ENCODE assay signal across 9 cellular contexts in genomic region chr10:60335708-60336107, GRCh38. TPM values are rescaled to one million over a fixed set of nuclear protein-coding genes. Genes with fewer than 3 reads are reported as not detected.
DNase-seq lines count a peak whose midpoint lies in the region; ATAC-seq, FAIRE-seq and TF ChIP-seq lines count a peak whose summit lies in the region.
"Had no signal": no experiment of that assay in that cellular context is flagged by ENCODE, and none has a peak within 500 bp of the region (broad histone marks: within the 10 kb centered on the region; RNA-seq: fewer than 3 reads in every experiment).

No MANE protein-coding gene starts in this region.

- ATAC-seq in natural killer cell treated with Interleukin-12 subunit alpha and Interleukin-12 subunit beta and Interleukin-15 and Interleukin-18, amount 100 ng/mL, for 72 hours: no peak
- no peak for ATAC-seq in Right ventricle myocardium superior (ENCODE audit: poor library complexity)

- H3K4me3 Mint-ChIP-seq in Calu3 (ENCODE audit: low read depth, unreplicated experiment): no peak overlapping the region
- no peak overlapping the region for H3K4me3 Mint-ChIP-seq in natural killer cell treated with Interleukin-12 subunit alpha and Interleukin-12 subunit beta and Interleukin-15 and Interleukin-18, amount 100 ng/mL, for 72 hours

- H3K27ac Mint-ChIP-seq in Calu3 (ENCODE audit: unreplicated experiment): no peak overlapping the region
- no peak overlapping the region for H3K27ac Mint-ChIP-seq in natural killer cell treated with Interleukin-12 subunit alpha and Interleukin-12 subunit beta and Interleukin-15 and Interleukin-18, amount 100 ng/mL, for 72 hours

- H3K27me3 Mint-ChIP-seq in Calu3 (ENCODE audit: unreplicated experiment): no peaks in the 10 kb centered on the region
- no peaks in the 10 kb centered on the region for H3K27me3 Mint-ChIP-seq in natural killer cell treated with Interleukin-12 subunit alpha and Interleukin-12 subunit beta and Interleukin-15 and Interleukin-18, amount 100 ng/mL, for 72 hours

- no peaks in the 10 kb centered on the region for H3K4me1 ChIP-seq in GM23248 (ENCODE audit: insufficient read depth)
- no peaks in the 10 kb centered on the region for H3K4me1 ChIP-seq in keratinocyte (ENCODE audit: control insufficient read depth, extremely low read depth, insufficient read depth, low read length)

- FAIRE-seq in keratinocyte (lab: Jason Lieb, UNC): no peak

- H3K4me3 ChIP-seq in GM23248: no peak overlapping the region
- H3K4me3 ChIP-seq in keratinocyte (ENCODE audit: control insufficient read depth in 2 of 3, extremely low read depth in 1 of 3, insufficient read depth in 2 of 3, low read depth in 1 of 3, low read length in 3 of 3): no peak overlapping the region

- H3K9ac ChIP-seq in GM23248 (no peak overlapping the region), keratinocyte (ENCODE audit: control insufficient read depth, extremely low read depth, insufficient read depth, low read length) (no peak overlapping the region)

- H3K9me1 ChIP-seq in keratinocyte (ENCODE audit: control insufficient read depth, extremely low read depth, insufficient read depth, low read length): no peaks in the 10 kb centered on the region

- no peaks in the 10 kb centered on the region for H3K36me3 ChIP-seq in GM23248 (ENCODE audit: low read depth)
- no peaks in the 10 kb centered on the region for H3K36me3 ChIP-seq in keratinocyte (ENCODE audit: control insufficient read depth in 2 of 2, extremely low read depth in 1 of 2, insufficient read depth in 2 of 2, low read length in 2 of 2)

- H2AFZ ChIP-seq in GM23248: no peak overlapping the region
- H2AFZ ChIP-seq in keratinocyte (ENCODE audit: control insufficient read depth, low read length): no peak overlapping the region

- H4K20me1 ChIP-seq in GM23248 (ENCODE audit: insufficient read depth): no peaks in the 10 kb centered on the region
- H4K20me1 ChIP-seq in keratinocyte (ENCODE audit: control insufficient read depth, extremely low read depth, insufficient read depth, low read length): no peaks in the 10 kb centered on the region

- CTCF ChIA-PET in Calu3 (lab: Charles Lee): interaction anchor here (0.7 to 1.4 kb wide), 7 partner anchors 11 to 132 kb away, joined by 3 to 6 read pairs (median 4); no protein-coding TSS in a partner anchor

- 80 to 82% methylated on average over 5 of the region's 5 CpGs for WGBS in GM23248 (ENCODE audit: low coverage in 1 of 2, low lambda C conversion rate in 2 of 2, missing lambda C conversion rate in 2 of 2), 2 experiments

- no TSS peak for BruUV-seq in Calu3 (replicated peaks; lab: Mats Ljungman, UMichigan)

- no peaks in the 10 kb centered on the region for H3K9me3 Mint-ChIP-seq in Calu3 (ENCODE audit: low read depth, unreplicated experiment)
- H3K9me3 Mint-ChIP-seq in natural killer cell treated with Interleukin-12 subunit alpha and Interleukin-12 subunit beta and Interleukin-15 and Interleukin-18, amount 100 ng/mL, for 72 hours: no peaks in the 10 kb centered on the region

- H3K79me2 ChIP-seq in GM23248 (ENCODE audit: insufficient read depth): no peaks in the 10 kb centered on the region
- H3K79me2 ChIP-seq in keratinocyte (ENCODE audit: control insufficient read depth, insufficient read depth, low read length): no peaks in the 10 kb centered on the region

- TF ChIP-seq CTCF in Calu3 (IDR thresholded peaks at IDR 0.05; ENCODE audit: unreplicated experiment) (no peak), keratinocyte (optimal IDR thresholded peaks at IDR 0.05 in 1 of 3, IDR thresholded peaks at IDR 0.05 in 1 of 3, conservative IDR thresholded peaks at IDR 0.05 in 1 of 3; ENCODE audit: extremely low read depth in 1 of 3, insufficient read depth in 2 of 3, low read length in 3 of 3) (peak; percentile 26 to 51 (median 26))

- dilution Hi-C loops in keratinocyte (cut with MboI; ENCODE audit: extremely low pct_ligation_motif_present, low sequenced_read_pairs): no loop called here

- H3K27me3 ChIP-seq in GM23248 (replicated peaks; ENCODE audit: insufficient read depth): no peaks in the 10 kb centered on the region
- H3K27me3 ChIP-seq in keratinocyte (ENCODE audit: control insufficient read depth, extremely low read depth, insufficient read depth, low read length): no peaks in the 10 kb centered on the region

- peak; percentile 7 for DNase-seq in Calu3
- peak; percentile 15 for DNase-seq in GM23248
- DNase-seq in RPMI7951 (ENCODE audit: low read depth): peak; percentile 24
- DNase-seq in keratinocyte (ENCODE audit: low read depth, low spot score): no peak
- DNase-seq in natural killer cell treated with Interleukin-12 subunit alpha and Interleukin-12 subunit beta and Interleukin-15 and Interleukin-18, amount 100 ng/mL, for 72 hours (ENCODE audit: low spot score): no peak
- no peak for DNase-seq in medulla oblongata (ENCODE audit: extremely low spot score)
- DNase-seq in central memory CD4-positive, alpha-beta T cell: no peak
- DNase-seq in Right ventricle myocardium superior: no peak
- DNase-seq: RPMI8226 had no signal

- H3K4me2 ChIP-seq in GM23248 (ENCODE audit: unreplicated experiment) (no peak overlapping the region), keratinocyte (ENCODE audit: control insufficient read depth, extremely low read depth, insufficient read depth, low read depth, low read length) (no peak overlapping the region)

- H3K27ac ChIP-seq in GM23248 (no peak overlapping the region), keratinocyte (ENCODE audit: control insufficient read depth, insufficient read depth, low read length) (no peak overlapping the region)

- H3F3A ChIP-seq in GM23248 (ENCODE audit: insufficient read depth): no peaks in the 10 kb centered on the region

- H3K36me3 Mint-ChIP-seq in Calu3 (ENCODE audit: insufficient read depth, unreplicated experiment): no peaks in the 10 kb centered on the region
- H3K36me3 Mint-ChIP-seq in natural killer cell treated with Interleukin-12 subunit alpha and Interleukin-12 subunit beta and Interleukin-15 and Interleukin-18, amount 100 ng/mL, for 72 hours: no peaks in the 10 kb centered on the region

- intact Hi-C loops in Calu3 (cut with micrococcal nuclease; ENCODE audit: unreplicated experiment) (loop anchor here (1.0 kb wide), 2 partner anchors 97 to 99 kb away; no protein-coding TSS in a partner anchor), Right ventricle myocardium superior (cut with DNase I) (no loop called here)

- in situ Hi-C loops in GM23248 (cut with MboI): no loop called here

- H3K4me1 Mint-ChIP-seq in Calu3 (ENCODE audit: low read depth, unreplicated experiment): peaks cover 8% of the 10 kb centered on the region
- H3K4me1 Mint-ChIP-seq in natural killer cell treated with Interleukin-12 subunit alpha and Interleukin-12 subunit beta and Interleukin-15 and Interleukin-18, amount 100 ng/mL, for 72 hours (ENCODE audit: low read depth in 2 of 2): no peaks in the 10 kb centered on the region

- no peaks in the 10 kb centered on the region for H3K9me3 ChIP-seq in GM23248 (ENCODE audit: low read depth)
- no peaks in the 10 kb centered on the region for H3K9me3 ChIP-seq in keratinocyte (ENCODE audit: control insufficient read depth, low read depth, low read length)

- H3K9me2 ChIP-seq in GM23248 (ENCODE audit: insufficient read depth): no peaks in the 10 kb centered on the region

RNA-seq across cellular contexts. Expression of gene ANK3, which starts 54.0 kb away (rescaled TPM):
- total RNA-seq in Calu3 (2022): 29.8 and 32.9 TPM in 2 replicates
- total RNA-seq in GM23248 (2014; rRNA removed; shearing (Covaris generic)): 0.54 TPM in 1 of 2 replicates, not detected in the other
- 0.14 and 0.75 TPM in 2 replicates for polyA plus RNA-seq in GM23248 (2016; fragmentation: Nextera tagmentation; extraction: Ambion mirVana)
- 1.7 and 3.4 TPM in 2 replicates for total RNA-seq in RPMI7951 (2014; rRNA removed; shearing (Covaris generic))
- 8.2 to 9.1 TPM (median 8.3 TPM) in 3 replicates for polyA plus RNA-seq in keratinocyte
- polyA plus RNA-seq in keratinocyte (2011; ENCODE audit: low read depth): 24.9 TPM
- 4.8 and 8.0 TPM in 2 replicates for polyA plus RNA-seq in keratinocyte (2011; cell fraction: cytosol; rRNA removed)
- 11.4 and 14.2 TPM in 2 replicates for polyA plus RNA-seq in keratinocyte (2011; cell fraction: nucleus; rRNA removed)
- 5.9 and 7.2 TPM in 2 replicates for polyA plus RNA-seq in keratinocyte (2012; ENCODE audit: low replicate concordance)
- 8.6 to 32.0 TPM (median 27.7 TPM) in 3 replicates for polyA minus RNA-seq in keratinocyte
- 9.8 TPM for polyA minus RNA-seq in keratinocyte (2011; cell fraction: cytosol; rRNA and poly(A)+ RNA removed)
- 23.5 and 49.6 TPM in 2 replicates for polyA minus RNA-seq in keratinocyte (2011; cell fraction: nucleus; rRNA and poly(A)+ RNA removed)
- 10 to 100 TPM; 22.0 to 92.7 TPM for total RNA-seq in natural killer cell treated with Interleukin-12 subunit alpha and Interleukin-12 subunit beta and Interleukin-15 and Interleukin-18, amount 100 ng/mL, for 72 hours
- 192 TPM for total RNA-seq in Right ventricle myocardium superior

Comparison
In these comparisons a context has a peak if more than half of its experiments do, and no peak if none do; other contexts are left out.
1. DNase-seq: peak in Calu3 (single experiment), GM23248 (single experiment) and RPMI7951 (single experiment); none in keratinocyte (single experiment), natural killer cell treated with Interleukin-12 subunit alpha and Interleukin-12 subunit beta and Interleukin-15 and Interleukin-18, amount 100 ng/mL, for 72 hours (single experiment), medulla oblongata (single experiment), central memory CD4-positive, alpha-beta T cell (single experiment) and Right ventricle myocardium superior (single experiment).